8 cellular contexts compared by ENCODE assay signal in the genomic region with DNA sequence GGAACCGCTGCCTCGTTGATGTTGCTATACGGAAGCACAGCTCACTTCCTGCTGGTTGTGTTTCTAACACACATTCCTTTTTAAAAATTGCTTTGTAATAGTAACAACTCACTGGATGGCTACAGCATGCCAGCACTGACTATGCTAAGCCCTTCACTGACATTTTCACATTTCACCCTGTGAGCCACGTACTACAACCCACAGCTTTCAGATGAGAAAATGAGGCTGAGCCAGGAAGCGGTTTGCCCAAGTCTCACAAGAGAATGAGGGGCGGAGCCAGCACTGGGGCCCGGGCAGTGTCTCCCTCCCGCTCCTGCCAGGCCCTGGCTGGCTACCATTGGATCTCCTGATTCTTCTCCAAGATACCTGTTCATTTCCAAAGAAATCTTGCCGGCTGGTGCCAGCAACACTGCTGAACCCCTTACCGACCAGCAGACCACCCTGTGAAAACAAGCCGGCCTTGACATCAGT. TPM values are rescaled to one million over a fixed set of nuclear protein-coding genes. Genes with fewer than 3 reads are reported as not detected.
DNase-seq lines count a peak whose midpoint lies in the region; ATAC-seq and TF ChIP-seq lines count a peak whose summit lies in the region.

No MANE protein-coding gene starts in this region.

- DNase-seq in AG09309 (ENCODE audit: low read depth): peak; percentile 68
- peak; percentile 54 to 75 for DNase-seq in SHP77 (lab: John Stamatoyannopoulos, UW)
- peak; percentile 88 for DNase-seq in activated naive CD4-positive, alpha-beta T cell treated with Interleukin-2 at 50 U/mL for 16 hours
- peak; percentile 86 for DNase-seq in Right ventricle myocardium superior
- peak; percentile 66 for DNase-seq in renal cortical epithelial cell (ENCODE audit: low read depth)
- no peak for DNase-seq in putamen (ENCODE audit: low spot score)

- H3K4me3 ChIP-seq in AG09309 (ENCODE audit: control insufficient read depth, low read depth, low read length): no peak overlapping the region

- TF ChIP-seq CTCF in AG09309 (IDR thresholded peaks at IDR 0.05; ENCODE audit: control insufficient read depth, insufficient read depth, low read depth, low read length, missing control alignments): no peak

- intact Hi-C loops in Right ventricle myocardium superior (cut with DNase I): loop anchor here (5.0 kb wide), 2 partner anchors 39 to 99 kb away; a partner anchor contains a TSS

- ATAC-seq in GM19025 (IDR thresholded peaks at IDR 0.05; ENCODE audit: low read depth, unreplicated experiment) (peak; percentile 92), HG03378 (IDR thresholded peaks at IDR 0.05; ENCODE audit: unreplicated experiment) (peak; percentile 69), Right ventricle myocardium superior (ENCODE audit: poor library complexity) (peak; percentile 70)

RNA-seq across cellular contexts. Expression of a gene that starts 38.3 kb away (rescaled TPM):
- 55.7 TPM for total RNA-seq in Right ventricle myocardium superior
- total RNA-seq in renal cortical epithelial cell: 0.17 and 0.85 TPM in 2 replicates

RNA-seq across cellular contexts. Expression of a gene that starts 51.6 kb away (rescaled TPM):
- total RNA-seq in Right ventricle myocardium superior (115 TPM), renal cortical epithelial cell (8.0 and 9.9 TPM in 2 replicates)

Comparison
In these comparisons a context has a peak if more than half of its experiments do, and no peak if none do; other contexts are left out.
1. RNA of a gene that starts 38.3 kb away (total RNA-seq): 55.7 TPM in Right ventricle myocardium superior (single experiment); 0.17 to 0.85 TPM in renal cortical epithelial cell; every median in the first group is over 10 times any median in the second.
2. RNA of a gene that starts 51.6 kb away (total RNA-seq): 115 TPM in Right ventricle myocardium superior (single experiment); 8.0 to 9.9 TPM in renal cortical epithelial cell; every median in the first group is over 10 times any median in the second.
3. Peak in every context shown above with its lines, with median percentiles within 50 percentile points of each other: ATAC-seq.